ENCODE assay signal across 9 cellular contexts in the genomic region with DNA sequence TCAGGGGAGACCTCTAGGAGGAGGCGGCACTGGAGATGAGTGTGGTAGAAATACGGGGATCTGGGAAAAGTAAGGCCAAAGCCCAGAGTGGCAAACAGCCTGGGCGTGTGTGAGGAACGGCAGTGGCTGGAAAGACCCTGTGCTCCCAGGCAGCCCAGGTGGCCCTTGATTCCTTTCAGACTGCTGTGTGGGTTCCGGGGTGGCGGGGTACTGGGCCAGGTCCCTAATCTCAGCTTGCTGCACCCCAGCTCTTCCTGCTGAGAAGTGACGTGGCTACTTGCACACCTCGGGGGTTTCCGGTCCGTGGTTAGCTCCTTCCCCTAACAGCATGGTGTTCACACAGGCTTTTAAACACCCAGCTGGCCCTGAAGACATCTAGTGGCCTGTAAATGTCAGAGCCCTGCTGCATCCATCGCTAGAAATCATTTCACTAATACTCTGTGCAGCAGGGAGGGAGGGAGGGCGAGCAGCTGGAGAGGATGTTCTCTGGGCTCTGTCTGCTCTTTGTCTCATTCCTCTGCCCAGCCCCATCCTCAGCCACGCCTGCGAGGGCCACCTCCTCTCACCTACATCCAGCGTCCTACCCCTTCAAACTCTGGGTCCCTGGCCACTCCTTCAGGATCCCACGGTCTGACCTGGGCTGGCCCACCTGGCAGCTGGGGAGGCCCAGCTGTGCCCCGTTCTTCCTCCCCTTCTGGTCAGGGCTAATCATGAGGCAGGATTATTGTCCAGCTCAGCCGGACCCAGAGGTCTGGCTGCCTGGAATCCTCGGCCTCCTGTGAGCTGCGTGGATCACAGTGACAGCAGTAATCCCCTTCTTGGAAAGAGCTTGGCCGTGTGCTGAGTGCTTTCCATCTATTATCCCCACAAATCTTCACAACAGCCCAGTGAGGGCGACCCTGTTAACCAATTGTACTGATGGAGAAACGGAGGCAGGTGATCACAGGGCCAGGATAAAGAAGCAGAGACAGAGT. TPM values are rescaled to one million over a fixed set of nuclear protein-coding genes. Genes with fewer than 3 reads are reported as not detected.
DNase-seq lines count a peak whose midpoint lies in the region; ATAC-seq and TF ChIP-seq lines count a peak whose summit lies in the region.
"Had no signal": no experiment of that assay in that cellular context is flagged by ENCODE, and none has a peak within 500 bp of the region (broad histone marks: within the 10 kb centered on the region; RNA-seq: fewer than 3 reads in every experiment).

No MANE protein-coding gene starts in this region.

- H3K9me3 ChIP-seq in tibial artery = no peaks in the 10 kb centered on the region

- H3K36me3 Mint-ChIP-seq in activated naive CD8-positive, alpha-beta T cell = peaks cover 5% of the 10 kb centered on the region

- peak overlapping the region; percentile 98 for H3K27ac Mint-ChIP-seq in activated naive CD8-positive, alpha-beta T cell

- H3K27me3 Mint-ChIP-seq in activated naive CD8-positive, alpha-beta T cell = no peaks in the 10 kb centered on the region

- H3K27ac ChIP-seq in tibial artery = no peak overlapping the region

- peaks cover 35 to 74% (median 44%) of the 10 kb centered on the region in 3 donors for H3K36me3 ChIP-seq in tibial artery

- no peaks in the 10 kb centered on the region for H3K9me3 Mint-ChIP-seq in activated naive CD8-positive, alpha-beta T cell (ENCODE audit: low read depth)

- H3K4me1 ChIP-seq in tibial artery = peaks cover 0 to 10% (median 5%) of the 10 kb centered on the region in 4 donors

- no peak for TF ChIP-seq CTCF in tibial artery (IDR thresholded peaks at IDR 0.05)

- H3K4me3 Mint-ChIP-seq in activated naive CD8-positive, alpha-beta T cell = peak overlapping the region; percentile 83

- intact Hi-C loops in tibial artery (cut with DNase I; ENCODE audit: low total_unique reads) = no loop called here

- no peaks in the 10 kb centered on the region for H3K27me3 ChIP-seq in tibial artery

- peak; percentile 82 for TF ChIP-seq POLR2A in GM18505 (IDR thresholded peaks at IDR 0.05; ENCODE audit: borderline replicate concordance, extremely low read depth, insufficient read depth, insufficient read length)

- ATAC-seq in GM18505 (IDR thresholded peaks at IDR 0.05; ENCODE audit: unreplicated experiment) (peak; percentile 63), HG02798 (IDR thresholded peaks at IDR 0.05; ENCODE audit: poor library complexity, unreplicated experiment) (peak; percentile 89)
- ATAC-seq: K562 had no signal

- peaks cover 61% of the 10 kb centered on the region for H3K4me1 Mint-ChIP-seq in activated naive CD8-positive, alpha-beta T cell (ENCODE audit: low read depth)

- H3K4me3 ChIP-seq in tibial artery = no peak overlapping the region
- H3K4me3 ChIP-seq: K562 had no signal

- in situ Hi-C loops in G401 (cut with HindIII; ENCODE audit: low sequenced_read_pairs) = no loop called here

- DNase-seq in T-helper 1 cell = peak; percentile 88 to 97 (median 91)
- peak; percentile 55 to 69 (median 65) for DNase-seq in stimulated activated CD4-positive, alpha-beta T cell treated with anti-CD3 and anti-CD28 coated beads, Interleukin-12 subunit alpha, Interleukin-12 subunit beta, amount 100 ng/mL, for 48 hours (ENCODE audit: low read depth in 2 of 3, low spot score in 1 of 3)
- DNase-seq in tibial artery = no peak
- DNase-seq in middle frontal gyrus (ENCODE audit: extremely low spot score, low spot score) = no peak
- no peak for DNase-seq in G401 (ENCODE audit: low spot score)

RNA-seq across cellular contexts. Expression of a gene that starts 7.2 kb away (rescaled TPM):
- total RNA-seq in G401 (2014; rRNA removed; shearing (Covaris generic)) = 19.6 and 43.5 TPM in 2 replicates

RNA-seq across cellular contexts. Expression of a gene that starts 29.2 kb away (rescaled TPM):
- 58.6 and 67.7 TPM in 2 replicates for total RNA-seq in G401 (2014; rRNA removed; shearing (Covaris generic))

RNA-seq across cellular contexts. Expression of a gene that starts 46.0 kb away (rescaled TPM):
- total RNA-seq in G401 (2014; rRNA removed; shearing (Covaris generic)) = 4.0 and 9.1 TPM in 2 replicates

RNA-seq across cellular contexts. Expression of a gene that starts 56.4 kb away (rescaled TPM):
- 20.0 and 26.9 TPM in 2 replicates for total RNA-seq in G401 (2014; rRNA removed; shearing (Covaris generic))

Comparison
In these comparisons a context has a peak if more than half of its experiments do, and no peak if none do; other contexts are left out.
1. DNase-seq: peak in T-helper 1 cell (5 of 5) and stimulated activated CD4-positive, alpha-beta T cell treated with anti-CD3 and anti-CD28 coated beads, Interleukin-12 subunit alpha, Interleukin-12 subunit beta, amount 100 ng/mL, for 48 hours (3 of 3); none in tibial artery (0 of 2), middle frontal gyrus (single experiment) and G401 (single experiment).